In genomic region chr5:179904463-179905143, GRCh38 we compare ENCODE assay signal across 14 cellular contexts. TPM values are rescaled to one million over a fixed set of nuclear protein-coding genes. Genes with fewer than 3 reads are reported as not detected.
DNase-seq lines count a peak whose midpoint lies in the region; ATAC-seq and TF ChIP-seq lines count a peak whose summit lies in the region.
"Had no signal": no experiment of that assay in that cellular context is flagged by ENCODE, and none has a peak within 500 bp of the region (broad histone marks: within the 10 kb centered on the region; RNA-seq: fewer than 3 reads in every experiment).

No MANE protein-coding gene starts in this region.

- H3F3A ChIP-seq in PC-3 (ENCODE audit: low read length, unreplicated experiment): no peaks in the 10 kb centered on the region

- H3K14ac ChIP-seq in mesenchymal stem cell (ENCODE audit: low read length in 2 of 2): no peak overlapping the region

- H2AK5ac ChIP-seq in mesenchymal stem cell (ENCODE audit: low read length, severe bottlenecking): no peak overlapping the region

- no peak overlapping the region for H3K4ac ChIP-seq in mesenchymal stem cell (ENCODE audit: low read depth in 1 of 2, low read length in 2 of 2)

- no peaks in the 10 kb centered on the region for H3K4me1 ChIP-seq in breast epithelium
- peaks cover 20% of the 10 kb centered on the region for H3K4me1 ChIP-seq in mesenchymal stem cell (ENCODE audit: control insufficient read depth, insufficient read depth, low read depth, low read length)
- H3K4me1 ChIP-seq in PC-3 (ENCODE audit: insufficient read depth, low read length): peaks cover 13% of the 10 kb centered on the region

- H3K36me3 Mint-ChIP-seq in MCF 10A (ENCODE audit: insufficient read depth, unreplicated experiment) (peaks cover 54% of the 10 kb centered on the region), type B pancreatic cell (peaks cover 14% of the 10 kb centered on the region)

- peaks cover 7% of the 10 kb centered on the region for H3K4me1 Mint-ChIP-seq in MCF 10A (ENCODE audit: insufficient read depth, unreplicated experiment)
- H3K4me1 Mint-ChIP-seq in type B pancreatic cell (ENCODE audit: unreplicated experiment): peaks cover 4% of the 10 kb centered on the region

- no peaks in the 10 kb centered on the region for H3K9me3 ChIP-seq in breast epithelium
- H3K9me3 ChIP-seq in mesenchymal stem cell (ENCODE audit: control insufficient read depth, low read length): no peaks in the 10 kb centered on the region
- H3K9me3 ChIP-seq in PC-3 (ENCODE audit: low read length): no peaks in the 10 kb centered on the region

- peaks cover 4% of the 10 kb centered on the region; the same call in 1 of the 2 replicates for H4K20me1 ChIP-seq in PC-3 (ENCODE audit: low read length)

- no peak overlapping the region for H3K18ac ChIP-seq in mesenchymal stem cell (ENCODE audit: low read depth in 1 of 2, low read length in 2 of 2)

- H3K4me3 ChIP-seq in breast epithelium (no peak overlapping the region), mesenchymal stem cell (ENCODE audit: insufficient read depth in 1 of 2, low read depth in 1 of 2, low read length in 2 of 2) (no peak overlapping the region), PC-3 (ENCODE audit: low read length) (no peak overlapping the region)

- H3K9me2 ChIP-seq in PC-3 (replicated peaks; ENCODE audit: low read length): no peaks in the 10 kb centered on the region

- H3K9ac ChIP-seq in mesenchymal stem cell (ENCODE audit: low read length): no peak overlapping the region
- H3K9ac ChIP-seq in PC-3 (ENCODE audit: low read length): no peak overlapping the region

- H3K79me1 ChIP-seq in mesenchymal stem cell (replicated peaks; ENCODE audit: low read length, poor library complexity, severe bottlenecking): peaks cover 51% of the 10 kb centered on the region

- H3K36me3 ChIP-seq in breast epithelium (peaks cover 5% of the 10 kb centered on the region), mesenchymal stem cell (ENCODE audit: control insufficient read depth in 1 of 2, insufficient read depth in 2 of 2, low read depth in 1 of 2, low read length in 2 of 2) (peaks cover 52 to 53% of the 10 kb centered on the region in 2 experiments), PC-3 (ENCODE audit: low read depth, low read length) (no peaks in the 10 kb centered on the region; the same call in none of the 2 replicates)

- peak overlapping the region in 1 of 2 experiments; percentile 77 for H3K23ac ChIP-seq in mesenchymal stem cell (ENCODE audit: low read length in 2 of 2)

- TF ChIP-seq POLR2A in breast epithelium (IDR thresholded peaks at IDR 0.05) (no peak), GM18505 (IDR thresholded peaks at IDR 0.05; ENCODE audit: borderline replicate concordance, extremely low read depth, insufficient read depth, insufficient read length) (no peak)

- no peaks in the 10 kb centered on the region for H3K27me3 Mint-ChIP-seq in MCF 10A (ENCODE audit: insufficient read depth, unreplicated experiment)
- H3K27me3 Mint-ChIP-seq in type B pancreatic cell: no peaks in the 10 kb centered on the region
- H3K27me3 Mint-ChIP-seq: CD4-positive, CD25-positive, alpha-beta regulatory T cell had no signal

- no peak overlapping the region for H2BK12ac ChIP-seq in mesenchymal stem cell (ENCODE audit: low read length in 2 of 2)

- TF ChIP-seq CTCF in MCF 10A (IDR thresholded peaks at IDR 0.05; ENCODE audit: unreplicated experiment) (no peak), breast epithelium (IDR thresholded peaks at IDR 0.05) (no peak), VCaP (conservative IDR thresholded peaks at IDR 0.05) (no peak), type B pancreatic cell (conservative IDR thresholded peaks at IDR 0.05) (no peak), PC-3 (conservative IDR thresholded peaks at IDR 0.05; ENCODE audit: low read depth, low read length) (no peak)

- H2BK120ac ChIP-seq in mesenchymal stem cell (ENCODE audit: low read depth, low read length): no peak overlapping the region

- POLR2A ChIA-PET in MCF 10A (lab: Yijun Ruan, JAX) (interaction anchor here (0.7 kb wide), 1 partner anchor 58 kb away, joined by 3 read pairs; no protein-coding TSS in a partner anchor), PC-3 (lab: Charles Lee; ENCODE audit: unreplicated experiment) (interaction anchor here (0.6 kb wide), 1 partner anchor 143 kb away, joined by 4 read pairs; no protein-coding TSS in a partner anchor)

- WGBS in mesenchymal stem cell: 95% methylated on average over 25 of the region's 25 CpGs

- no peak overlapping the region for H3K4me2 ChIP-seq in mesenchymal stem cell (ENCODE audit: low read length, poor library complexity, severe bottlenecking)
- H3K4me2 ChIP-seq in PC-3 (ENCODE audit: low read length): no peak overlapping the region

- H3K4me3 Mint-ChIP-seq in MCF 10A (ENCODE audit: unreplicated experiment) (no peak overlapping the region), type B pancreatic cell (peak overlapping the region; percentile 40)

- CTCF ChIA-PET in MCF 10A (lab: Yijun Ruan, JAX) (interaction anchor here (0.6 to 1.5 kb wide), 2 partner anchors 12 to 142 kb away, joined by 3 to 6 read pairs; no protein-coding TSS in a partner anchor), PC-3 (lab: Charles Lee) (interaction anchor here (0.6 kb wide), 1 partner anchor 99 kb away, joined by 4 read pairs; no protein-coding TSS in a partner anchor)

- DNase-seq in MCF 10A (ENCODE audit: unreplicated experiment) (no peak), breast epithelium (ENCODE audit: low spot score in 2 of 2) (no peak), mesenchymal stem cell (no peak), type B pancreatic cell (ENCODE audit: extremely low spot score, unreplicated experiment) (no peak), PC-3 (no peak)
- DNase-seq: CD4-positive, CD25-positive, alpha-beta regulatory T cell; DMS79 treated with DMSO at 0.1 percent for 48 hours; NCI-H146; NCI-H2081; NCI-H82 had no signal

- BruUV-seq in MCF 10A (replicated peaks; lab: Mats Ljungman, UMichigan): no TSS peak
- BruUV-seq in PC-3 (replicated peaks; lab: Mats Ljungman, UMichigan): no TSS peak

- intact Hi-C loops in MCF 10A (cut with micrococcal nuclease): loop anchor here (5.0 kb wide), 1 partner anchor 168 kb away; the partner anchor contains the start of gene RNF130
- intact Hi-C loops in breast epithelium (cut with DNase I; ENCODE audit: low total_unique reads): no loop called here
- intact Hi-C loops in PC-3 (cut with micrococcal nuclease): loop anchor here (5.0 kb wide), 1 partner anchor 188 kb away; no protein-coding TSS in a partner anchor

- no peaks in the 10 kb centered on the region for H3K9me3 Mint-ChIP-seq in MCF 10A (ENCODE audit: unreplicated experiment)
- no peaks in the 10 kb centered on the region for H3K9me3 Mint-ChIP-seq in type B pancreatic cell
- H3K9me3 Mint-ChIP-seq: CD4-positive, CD25-positive, alpha-beta regulatory T cell had no signal

- H3K27me3 ChIP-seq in breast epithelium: no peaks in the 10 kb centered on the region
- H3K27me3 ChIP-seq in mesenchymal stem cell (ENCODE audit: control insufficient read depth in 1 of 2, insufficient read depth in 1 of 2, low read length in 2 of 2): no peaks in the 10 kb centered on the region
- H3K27me3 ChIP-seq in PC-3 (ENCODE audit: low read length): no peaks in the 10 kb centered on the region

- H2BK5ac ChIP-seq in mesenchymal stem cell (ENCODE audit: low read depth, low read length, poor library complexity, severe bottlenecking): no peak overlapping the region

- H3K79me2 ChIP-seq in PC-3 (ENCODE audit: low read length): peaks cover 29% of the 10 kb centered on the region

- ATAC-seq in PC-3: no peak
- ATAC-seq in GM21526 (IDR thresholded peaks at IDR 0.05; ENCODE audit: low FRiP score, unreplicated experiment): no peak
- no peak for ATAC-seq in GM18505 (IDR thresholded peaks at IDR 0.05; ENCODE audit: unreplicated experiment)

- H2AFZ ChIP-seq in mesenchymal stem cell (ENCODE audit: low read depth, low read length) (no peak overlapping the region), PC-3 (ENCODE audit: low read length) (no peak overlapping the region)

- H2BK15ac ChIP-seq in mesenchymal stem cell (ENCODE audit: low read depth, poor library complexity, severe bottlenecking): no peak overlapping the region

- H4K91ac ChIP-seq in mesenchymal stem cell (ENCODE audit: low read length): peak overlapping the region; percentile 72

- H3K27ac ChIP-seq in breast epithelium (no peak overlapping the region), VCaP (peak overlapping the region; percentile 5; the same call in 1 of the 2 replicates), mesenchymal stem cell (ENCODE audit: low read length, poor library complexity, severe bottlenecking) (no peak overlapping the region), PC-3 (ENCODE audit: low read length) (no peak overlapping the region)
- H3K27ac ChIP-seq: HL-60 had no signal

- peak overlapping the region; percentile 39 for H3K27ac Mint-ChIP-seq in MCF 10A (ENCODE audit: low read depth, unreplicated experiment)
- no peak overlapping the region for H3K27ac Mint-ChIP-seq in type B pancreatic cell
- H3K27ac Mint-ChIP-seq: CD4-positive, CD25-positive, alpha-beta regulatory T cell had no signal

- no peak overlapping the region for H4K8ac ChIP-seq in mesenchymal stem cell (ENCODE audit: low read length)

RNA-seq across cellular contexts. Expression of gene TBC1D9B, which starts 3.1 kb away (rescaled TPM):
- total RNA-seq in MCF 10A (2022) (162 and 166 TPM in 2 replicates), breast epithelium (100 to 1,000 TPM in 2 of 3 donors, 10 to 100 TPM in 1; 73.5 to 143 (median 105) TPM), type B pancreatic cell (ENCODE audit: low replicate concordance) (105 and 114 TPM in 2 replicates), PC-3 (2014; rRNA removed) (44.9 and 67.7 TPM in 2 replicates)
- polyA plus RNA-seq in mesenchymal stem cell (2013, experiment 1 of 2): 55.6 TPM
- polyA plus RNA-seq in mesenchymal stem cell (2013, experiment 2 of 2): 54.3 TPM

RNA-seq across cellular contexts. Expression of gene MRNIP, which starts 46.0 kb away (rescaled TPM):
- 40.3 and 42.8 TPM in 2 replicates for total RNA-seq in MCF 10A (2022)
- total RNA-seq in breast epithelium: 10 to 100 TPM; 32.3 to 67.2 (median 48.8) TPM
- polyA plus RNA-seq in mesenchymal stem cell (2013, experiment 1 of 2): 9.7 TPM
- polyA plus RNA-seq in mesenchymal stem cell (2013, experiment 2 of 2): 10.7 TPM
- total RNA-seq in type B pancreatic cell (ENCODE audit: low replicate concordance): 31.1 and 47.6 TPM in 2 replicates
- total RNA-seq in PC-3 (2014; rRNA removed): 20.2 and 26.1 TPM in 2 replicates
